1 cellular context compared by ENCODE assay signal in genomic region chr11:119188887-119189286, GRCh38.
TF ChIP-seq lines count a peak whose summit lies in the region.

No MANE protein-coding gene starts in this region.

TF ChIP-seq in SK-N-SH, 30 proteins besides CTCF, POLR2A, EP300 and RAD21 (continued from another document):
- no peak for TF ChIP-seq USF2 (IDR thresholded peaks at IDR 0.05; ENCODE audit: borderline replicate concordance, low read depth, low read length)
- TF ChIP-seq POLR2AphosphoS5 (IDR thresholded peaks at IDR 0.05; ENCODE audit: low read depth, low read length) = no peak
- no peak for TF ChIP-seq TAF1 (IDR thresholded peaks at IDR 0.05; ENCODE audit: borderline replicate concordance, low read depth, low read length)
- TF ChIP-seq NRF1 (IDR thresholded peaks at IDR 0.05; ENCODE audit: low read depth, low read length) = no peak
- TF ChIP-seq EZH2phosphoT487 (IDR thresholded peaks at IDR 0.05; ENCODE audit: borderline replicate concordance, low read depth) = no peak
TF ChIP-seq in SK-N-SH: peak in this region for 0.
